Comparison of ENCODE assay signal across 6 cellular contexts in genomic region chr22:37609240-37610152, GRCh38. TPM values are rescaled to one million over a fixed set of nuclear protein-coding genes. Genes with fewer than 3 reads are reported as not detected.
DNase-seq lines count a peak whose midpoint lies in the region; TF ChIP-seq lines count a peak whose summit lies in the region.

No MANE protein-coding gene starts in this region.

- peaks cover 69% of the 10 kb centered on the region for H3K4me1 ChIP-seq in suprapubic skin

- H3K9me3 ChIP-seq in suprapubic skin = no peaks in the 10 kb centered on the region

- no peak for TF ChIP-seq POLR2A in suprapubic skin (IDR thresholded peaks at IDR 0.05)

- TF ChIP-seq EP300 in suprapubic skin (IDR thresholded peaks at IDR 0.05) = no peak

- CTCF ChIA-PET in GM10248 (lab: Yijun Ruan, JAX) = interaction anchor here (0.8 to 12.9 kb wide), 14 partner anchors 9 to 303 kb away, joined by 3 to 190 read pairs (median 18); partner anchors contain the start of gene NOL12

- DNase-seq in GM10248 (ENCODE audit: extremely low spot score) (peak; percentile 42), fibroblast of the aortic adventitia (ENCODE audit: low read depth) (peak; percentile 20), suprapubic skin (ENCODE audit: low spot score in 2 of 2) (no peak), activated gamma-delta T cell treated with Interleukin-2 at 50 U/mL for 16 hours (no peak), AML-193 (lab: John Stamatoyannopoulos, UW) (no peak)

- no peaks in the 10 kb centered on the region for H3K27me3 ChIP-seq in suprapubic skin

- peak overlapping the region; percentile 85 for H3K4me3 ChIP-seq in fibroblast of the aortic adventitia (ENCODE audit: low read depth, low read length)
- peak overlapping the region; percentile 85 for H3K4me3 ChIP-seq in suprapubic skin

- POLR2A ChIA-PET in GM10248 (lab: Yijun Ruan, JAX) = interaction anchor here (0.7 to 1.4 kb wide), 3 partner anchors 9 to 123 kb away, joined by 3 to 9 read pairs (median 4); partner anchors contain the start of gene PDXP

- peaks cover 7% of the 10 kb centered on the region for H3K36me3 ChIP-seq in suprapubic skin

- TF ChIP-seq CTCF in GM10248 (IDR thresholded peaks at IDR 0.05; ENCODE audit: control extremely low read depth, extremely low read depth, low read depth, missing control alignments) = no peak
- TF ChIP-seq CTCF in fibroblast of the aortic adventitia (IDR thresholded peaks at IDR 0.05; ENCODE audit: insufficient read depth, low read length) = no peak
- no peak for TF ChIP-seq CTCF in suprapubic skin (IDR thresholded peaks at IDR 0.05)

- WGBS in suprapubic skin = 12% methylated on average over 21 of the region's 26 CpGs

- H3K27ac ChIP-seq in suprapubic skin = peak overlapping the region; percentile 89

TF ChIP-seq in PFSK-1, 5 proteins besides CTCF, POLR2A, EP300 and RAD21:
- TF ChIP-seq REST (IDR thresholded peaks at IDR 0.05; ENCODE audit: insufficient read depth in 1 of 2, low read depth in 2 of 2, low read length in 2 of 2) (no peak), TAF1 (IDR thresholded peaks at IDR 0.05; ENCODE audit: borderline replicate concordance, insufficient read depth, low read length) (peak; percentile 52; the same call in 1 of the 2 replicates), SIN3A (IDR thresholded peaks at IDR 0.05; ENCODE audit: borderline replicate concordance, insufficient read depth, low read length) (no peak)

RNA-seq across cellular contexts. Expression of gene GGA1, which starts 0.9 kb away (rescaled TPM):
- 77.6 TPM for polyA plus RNA-seq in PFSK-1 (2012; ENCODE audit: insufficient read length, low read depth)
- total RNA-seq in fibroblast of the aortic adventitia (ENCODE audit: low replicate concordance) (12.0 and 35.0 TPM in 2 replicates), suprapubic skin (100 to 1,000 TPM in 1 of 4 donors, 10 to 100 TPM in 3; 52.8 to 124 (median 65.3) TPM)

RNA-seq across cellular contexts. Expression of gene LGALS2, which starts 29.6 kb away (rescaled TPM):
- polyA plus RNA-seq in PFSK-1 (2012; ENCODE audit: insufficient read length, low read depth) = 0.60 TPM
- total RNA-seq in fibroblast of the aortic adventitia (ENCODE audit: low replicate concordance) (not detected in 2 replicates), suprapubic skin (not detected)

RNA-seq across cellular contexts. Expression of gene SH3BP1, which starts 30.0 kb away (rescaled TPM):
- 70.9 TPM for polyA plus RNA-seq in PFSK-1 (2012; ENCODE audit: insufficient read length, low read depth)
- 1.8 and 4.6 TPM in 2 replicates for total RNA-seq in fibroblast of the aortic adventitia (ENCODE audit: low replicate concordance)
- 10 to 100 TPM; 57.1 to 60.7 (median 57.7) TPM for total RNA-seq in suprapubic skin

RNA-seq across cellular contexts. Expression of gene PDXP, which starts 49.0 kb away (rescaled TPM):
- 39.1 TPM for polyA plus RNA-seq in PFSK-1 (2012; ENCODE audit: insufficient read length, low read depth)
- 3.4 and 7.4 TPM in 2 replicates for total RNA-seq in fibroblast of the aortic adventitia (ENCODE audit: low replicate concordance)
- 1 to 10 TPM; 4.2 to 6.1 (median 4.9) TPM for total RNA-seq in suprapubic skin

RNA-seq across cellular contexts. Expression of gene CDC42EP1, which starts 49.2 kb away (rescaled TPM):
- polyA plus RNA-seq in PFSK-1 (2012; ENCODE audit: insufficient read length, low read depth) = 103 TPM
- 18.9 and 30.3 TPM in 2 replicates for total RNA-seq in fibroblast of the aortic adventitia (ENCODE audit: low replicate concordance)
- 10 to 100 TPM; 32.1 to 93.7 (median 80.9) TPM for total RNA-seq in suprapubic skin

Comparison
In these comparisons a context has a peak if more than half of its experiments do, and no peak if none do; other contexts are left out.
1. DNase-seq: peak in GM10248 (single experiment) and fibroblast of the aortic adventitia (single experiment); none in suprapubic skin (0 of 2), activated gamma-delta T cell treated with Interleukin-2 at 50 U/mL for 16 hours (single experiment) and AML-193 (0 of 2).
2. RNA of gene SH3BP1, which starts 30.0 kb away (total RNA-seq): 57.1 to 60.7 TPM in suprapubic skin; 1.8 to 4.6 TPM in fibroblast of the aortic adventitia; every median in the first group is over 10 times any median in the second.